Comparison of ENCODE assay signal across 11 cellular contexts in the genomic region with DNA sequence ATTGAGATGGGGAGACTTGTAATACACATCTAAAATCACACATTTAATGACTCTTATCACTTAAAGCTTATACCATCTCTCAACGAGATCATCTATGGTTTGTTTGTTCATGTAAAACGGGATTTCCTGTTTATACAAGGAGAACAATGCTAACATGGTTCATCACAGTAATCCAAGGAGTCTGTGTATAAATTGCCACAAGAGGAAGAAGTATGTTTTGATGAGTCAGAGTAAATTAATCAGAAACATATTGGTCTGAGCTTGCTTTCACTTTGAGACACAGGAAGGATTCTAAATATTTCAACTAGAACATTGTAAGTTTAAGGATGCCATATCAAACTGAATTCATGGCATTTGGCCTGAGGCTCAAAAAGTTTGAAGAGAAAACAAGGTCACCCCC.
DNase-seq lines count a peak whose midpoint lies in the region; ATAC-seq and TF ChIP-seq lines count a peak whose summit lies in the region.
"Had no signal": no experiment of that assay in that cellular context is flagged by ENCODE, and none has a peak within 500 bp of the region (broad histone marks: within the 10 kb centered on the region; RNA-seq: fewer than 3 reads in every experiment).

No MANE protein-coding gene starts in this region.

- H3K4me3 ChIP-seq in HFF-Myc (replicated peaks; ENCODE audit: low read depth, low read length) (no peak overlapping the region), SK-N-MC (no peak overlapping the region), fibroblast of pulmonary artery (replicated peaks; ENCODE audit: low read depth, low read length) (no peak overlapping the region)
- H3K4me3 ChIP-seq: thyroid gland had no signal

- ATAC-seq in HG03432 (IDR thresholded peaks at IDR 0.05; ENCODE audit: unreplicated experiment) (no peak), GM21367 (IDR thresholded peaks at IDR 0.05; ENCODE audit: unreplicated experiment) (no peak)

- no peaks in the 10 kb centered on the region for H3K36me3 ChIP-seq in SK-N-MC (ENCODE audit: insufficient read depth, low read length)
- H3K36me3 ChIP-seq: thyroid gland had no signal

- no peak overlapping the region for H3K27ac ChIP-seq in SK-N-MC
- H3K27ac ChIP-seq: thyroid gland had no signal

- H3K9me3 ChIP-seq in SK-N-MC (ENCODE audit: low read depth, low read length): no peaks in the 10 kb centered on the region
- H3K9me3 ChIP-seq: thyroid gland had no signal

- no peak for TF ChIP-seq CTCF in HFF-Myc (IDR thresholded peaks at IDR 0.05; ENCODE audit: low read depth, low read length, missing control alignments)
- TF ChIP-seq CTCF in fibroblast of pulmonary artery (IDR thresholded peaks at IDR 0.05; ENCODE audit: low read length, missing control alignments): no peak

- no peak overlapping the region for H3K9ac ChIP-seq in SK-N-MC (ENCODE audit: insufficient read length)

- DNase-seq in AG08396 (ENCODE audit: low spot score): peak; percentile 16
- peak; percentile 63 for DNase-seq in HFF-Myc (ENCODE audit: extremely low read depth, low read depth)
- peak; percentile 52 for DNase-seq in SK-N-MC (ENCODE audit: low read depth, low spot score)
- peak; percentile 18 for DNase-seq in fibroblast of pulmonary artery (ENCODE audit: low read depth)
- DNase-seq in SIG-M5 treated with dmso at 0.1 percent for 504 hours (lab: John Stamatoyannopoulos, UW; ENCODE audit: unreplicated experiment): no peak
- no peak for DNase-seq in SHP77 treated with DMSO at 0.1 percent for 48 hours (lab: John Stamatoyannopoulos, UW)
- DNase-seq: CD4-positive, CD25-positive, alpha-beta regulatory T cell; T1000; thyroid gland had no signal

Comparison
In these comparisons a context has a peak if more than half of its experiments do, and no peak if none do; other contexts are left out.
1. DNase-seq: peak in AG08396 (single experiment), HFF-Myc (single experiment), SK-N-MC (single experiment) and fibroblast of pulmonary artery (single experiment); none in SIG-M5 treated with dmso at 0.1 percent for 504 hours (single experiment) and SHP77 treated with DMSO at 0.1 percent for 48 hours (single experiment).